Comparison of ENCODE assay signal across 8 cellular contexts in the genomic region with DNA sequence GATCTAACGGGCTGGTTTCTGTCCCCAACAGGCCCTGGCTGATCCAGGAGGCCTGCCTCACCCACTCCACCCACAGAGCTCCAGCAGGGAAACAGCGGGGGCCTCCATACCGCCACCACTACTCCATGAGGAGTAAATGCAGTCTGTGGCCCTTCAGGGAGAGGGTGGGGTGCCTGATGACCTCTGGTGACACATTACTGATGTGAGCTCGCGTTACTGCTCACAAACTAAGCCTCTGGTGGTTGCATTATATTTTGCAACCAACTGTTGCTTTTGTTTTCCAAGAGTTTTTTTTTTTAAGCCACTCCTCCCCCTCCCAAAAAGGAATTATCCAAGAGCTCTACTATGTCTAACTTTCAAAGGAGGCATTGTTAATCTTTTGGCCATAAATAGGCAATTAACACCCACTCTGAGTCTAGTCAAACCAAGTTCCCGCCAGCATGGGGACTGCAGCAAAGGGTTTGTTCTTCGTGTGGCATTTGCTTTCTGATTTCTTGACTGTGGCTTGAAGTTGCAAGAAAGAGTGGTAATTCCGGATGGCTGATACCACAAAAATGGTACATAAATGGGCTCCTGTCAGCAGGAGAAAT.
DNase-seq lines count a peak whose midpoint lies in the region; ATAC-seq and TF ChIP-seq lines count a peak whose summit lies in the region.

No MANE protein-coding gene starts in this region.

- no peak for TF ChIP-seq CTCF in fibroblast of pulmonary artery (IDR thresholded peaks at IDR 0.05; ENCODE audit: low read length, missing control alignments)

- peak; percentile 50; the same call in 2 of the 3 replicates for ATAC-seq in SK-N-SH treated with all-trans-retinoic acid at 6 μM for 48 hours
- no peak for ATAC-seq in HG03342 (IDR thresholded peaks at IDR 0.05; ENCODE audit: unreplicated experiment)
- no peak for ATAC-seq in GM18498 (IDR thresholded peaks at IDR 0.05; ENCODE audit: unreplicated experiment)
- ATAC-seq in GM19397 (IDR thresholded peaks at IDR 0.05; ENCODE audit: unreplicated experiment): no peak

- DNase-seq in DMS 273 (lab: John Stamatoyannopoulos, UW; ENCODE audit: unreplicated experiment) (peak; percentile 52), DMS 273 treated with DMSO at 0.1 percent for 48 hours (lab: John Stamatoyannopoulos, UW) (no peak), fibroblast of pulmonary artery (ENCODE audit: low read depth) (peak; percentile 34), occipital lobe (lab: John Stamatoyannopoulos, UW) (peak; percentile 75)

- H3K4me3 ChIP-seq in fibroblast of pulmonary artery (replicated peaks; ENCODE audit: low read depth, low read length): no peak overlapping the region

TF ChIP-seq in SK-N-SH treated with all-trans-retinoic acid at 6 μM for 48 hours, 23 proteins besides CTCF, POLR2A, EP300 and RAD21:
- TF ChIP-seq ARNTL (CRISPR knock-in tag; IDR thresholded peaks at IDR 0.05; ENCODE audit: borderline replicate concordance, low read depth) (no peak), ZC3H10 (CRISPR knock-in tag; IDR thresholded peaks at IDR 0.05) (no peak), SNAI2 (CRISPR knock-in tag; IDR thresholded peaks at IDR 0.05) (no peak), RARB (CRISPR knock-in tag; IDR thresholded peaks at IDR 0.05) (no peak), ESRRG (CRISPR knock-in tag; IDR thresholded peaks at IDR 0.05) (no peak), TCF4 (CRISPR knock-in tag; IDR thresholded peaks at IDR 0.05; ENCODE audit: borderline replicate concordance) (no peak), ISL1 (CRISPR knock-in tag; IDR thresholded peaks at IDR 0.05) (no peak), CSDC2 (CRISPR knock-in tag; IDR thresholded peaks at IDR 0.05) (no peak), ZNF565 (CRISPR knock-in tag; conservative IDR thresholded peaks at IDR 0.05; ENCODE audit: low read depth) (no peak)
- TF ChIP-seq, protein P1, sequence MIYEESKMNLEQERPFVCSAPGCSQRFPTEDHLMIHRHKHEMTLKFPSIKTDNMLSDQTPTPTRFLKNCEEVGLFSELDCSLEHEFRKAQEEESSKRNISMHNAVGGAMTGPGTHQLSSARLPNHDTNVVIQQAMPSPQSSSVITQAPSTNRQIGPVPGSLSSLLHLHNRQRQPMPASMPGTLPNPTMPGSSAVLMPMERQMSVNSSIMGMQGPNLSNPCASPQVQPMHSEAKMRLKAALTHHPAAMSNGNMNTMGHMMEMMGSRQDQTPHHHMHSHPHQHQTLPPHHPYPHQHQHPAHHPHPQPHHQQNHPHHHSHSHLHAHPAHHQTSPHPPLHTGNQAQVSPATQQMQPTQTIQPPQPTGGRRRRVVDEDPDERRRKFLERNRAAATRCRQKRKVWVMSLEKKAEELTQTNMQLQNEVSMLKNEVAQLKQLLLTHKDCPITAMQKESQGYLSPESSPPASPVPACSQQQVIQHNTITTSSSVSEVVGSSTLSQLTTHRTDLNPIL (CRISPR knock-in tag; IDR thresholded peaks at IDR 0.05; ENCODE audit: low read depth): no peak
- TF ChIP-seq, protein P2, sequence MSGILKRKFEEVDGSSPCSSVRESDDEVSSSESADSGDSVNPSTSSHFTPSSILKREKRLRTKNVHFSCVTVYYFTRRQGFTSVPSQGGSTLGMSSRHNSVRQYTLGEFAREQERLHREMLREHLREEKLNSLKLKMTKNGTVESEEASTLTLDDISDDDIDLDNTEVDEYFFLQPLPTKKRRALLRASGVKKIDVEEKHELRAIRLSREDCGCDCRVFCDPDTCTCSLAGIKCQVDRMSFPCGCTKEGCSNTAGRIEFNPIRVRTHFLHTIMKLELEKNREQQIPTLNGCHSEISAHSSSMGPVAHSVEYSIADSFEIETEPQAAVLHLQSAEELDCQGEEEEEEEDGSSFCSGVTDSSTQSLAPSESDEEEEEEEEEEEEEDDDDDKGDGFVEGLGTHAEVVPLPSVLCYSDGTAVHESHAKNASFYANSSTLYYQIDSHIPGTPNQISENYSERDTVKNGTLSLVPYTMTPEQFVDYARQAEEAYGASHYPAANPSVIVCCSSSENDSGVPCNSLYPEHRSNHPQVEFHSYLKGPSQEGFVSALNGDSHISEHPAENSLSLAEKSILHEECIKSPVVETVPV (CRISPR knock-in tag; IDR thresholded peaks at IDR 0.05): no peak
- TF ChIP-seq, protein P3, sequence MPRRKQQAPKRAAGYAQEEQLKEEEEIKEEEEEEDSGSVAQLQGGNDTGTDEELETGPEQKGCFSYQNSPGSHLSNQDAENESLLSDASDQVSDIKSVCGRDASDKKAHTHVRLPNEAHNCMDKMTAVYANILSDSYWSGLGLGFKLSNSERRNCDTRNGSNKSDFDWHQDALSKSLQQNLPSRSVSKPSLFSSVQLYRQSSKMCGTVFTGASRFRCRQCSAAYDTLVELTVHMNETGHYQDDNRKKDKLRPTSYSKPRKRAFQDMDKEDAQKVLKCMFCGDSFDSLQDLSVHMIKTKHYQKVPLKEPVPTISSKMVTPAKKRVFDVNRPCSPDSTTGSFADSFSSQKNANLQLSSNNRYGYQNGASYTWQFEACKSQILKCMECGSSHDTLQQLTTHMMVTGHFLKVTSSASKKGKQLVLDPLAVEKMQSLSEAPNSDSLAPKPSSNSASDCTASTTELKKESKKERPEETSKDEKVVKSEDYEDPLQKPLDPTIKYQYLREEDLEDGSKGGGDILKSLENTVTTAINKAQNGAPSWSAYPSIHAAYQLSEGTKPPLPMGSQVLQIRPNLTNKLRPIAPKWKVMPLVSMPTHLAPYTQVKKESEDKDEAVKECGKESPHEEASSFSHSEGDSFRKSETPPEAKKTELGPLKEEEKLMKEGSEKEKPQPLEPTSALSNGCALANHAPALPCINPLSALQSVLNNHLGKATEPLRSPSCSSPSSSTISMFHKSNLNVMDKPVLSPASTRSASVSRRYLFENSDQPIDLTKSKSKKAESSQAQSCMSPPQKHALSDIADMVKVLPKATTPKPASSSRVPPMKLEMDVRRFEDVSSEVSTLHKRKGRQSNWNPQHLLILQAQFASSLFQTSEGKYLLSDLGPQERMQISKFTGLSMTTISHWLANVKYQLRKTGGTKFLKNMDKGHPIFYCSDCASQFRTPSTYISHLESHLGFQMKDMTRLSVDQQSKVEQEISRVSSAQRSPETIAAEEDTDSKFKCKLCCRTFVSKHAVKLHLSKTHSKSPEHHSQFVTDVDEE (CRISPR knock-in tag; IDR thresholded peaks at IDR 0.05): no peak
TF ChIP-seq in SK-N-SH treated with all-trans-retinoic acid at 6 μM for 48 hours: peak in this region for 0.
